ENCODE assay signal across 1 cellular context in the genomic region with DNA sequence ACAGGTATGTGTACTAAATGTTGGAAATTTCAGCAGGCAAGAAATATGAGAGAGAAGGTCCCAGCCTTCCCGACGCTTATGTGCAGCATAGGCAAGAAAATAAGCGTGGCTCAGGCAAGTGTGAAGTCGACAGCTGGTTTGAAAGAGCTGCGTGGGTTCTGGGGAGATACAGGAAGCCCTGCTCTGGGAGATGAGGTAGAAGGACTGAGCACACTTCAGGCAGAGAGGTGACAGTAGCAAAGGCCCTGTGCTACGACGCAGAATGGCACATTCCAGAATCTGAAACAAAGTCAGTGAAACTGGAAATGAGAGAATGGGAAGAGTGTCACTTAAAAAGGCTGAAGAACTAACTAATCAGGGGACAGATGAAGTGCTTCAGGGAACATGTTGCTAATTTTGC.
TF ChIP-seq lines count a peak whose summit lies in the region.

No MANE protein-coding gene starts in this region.

TF ChIP-seq in WTC11, 78 proteins besides CTCF, POLR2A, EP300 and RAD21 (continued from another document):
- TF ChIP-seq, protein P1, sequence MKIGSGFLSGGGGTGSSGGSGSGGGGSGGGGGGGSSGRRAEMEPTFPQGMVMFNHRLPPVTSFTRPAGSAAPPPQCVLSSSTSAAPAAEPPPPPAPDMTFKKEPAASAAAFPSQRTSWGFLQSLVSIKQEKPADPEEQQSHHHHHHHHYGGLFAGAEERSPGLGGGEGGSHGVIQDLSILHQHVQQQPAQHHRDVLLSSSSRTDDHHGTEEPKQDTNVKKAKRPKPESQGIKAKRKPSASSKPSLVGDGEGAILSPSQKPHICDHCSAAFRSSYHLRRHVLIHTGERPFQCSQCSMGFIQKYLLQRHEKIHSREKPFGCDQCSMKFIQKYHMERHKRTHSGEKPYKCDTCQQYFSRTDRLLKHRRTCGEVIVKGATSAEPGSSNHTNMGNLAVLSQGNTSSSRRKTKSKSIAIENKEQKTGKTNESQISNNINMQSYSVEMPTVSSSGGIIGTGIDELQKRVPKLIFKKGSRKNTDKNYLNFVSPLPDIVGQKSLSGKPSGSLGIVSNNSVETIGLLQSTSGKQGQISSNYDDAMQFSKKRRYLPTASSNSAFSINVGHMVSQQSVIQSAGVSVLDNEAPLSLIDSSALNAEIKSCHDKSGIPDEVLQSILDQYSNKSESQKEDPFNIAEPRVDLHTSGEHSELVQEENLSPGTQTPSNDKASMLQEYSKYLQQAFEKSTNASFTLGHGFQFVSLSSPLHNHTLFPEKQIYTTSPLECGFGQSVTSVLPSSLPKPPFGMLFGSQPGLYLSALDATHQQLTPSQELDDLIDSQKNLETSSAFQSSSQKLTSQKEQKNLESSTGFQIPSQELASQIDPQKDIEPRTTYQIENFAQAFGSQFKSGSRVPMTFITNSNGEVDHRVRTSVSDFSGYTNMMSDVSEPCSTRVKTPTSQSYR (CRISPR knock-in tag; IDR thresholded peaks at IDR 0.05) = no peak
- TF ChIP-seq, protein P2, sequence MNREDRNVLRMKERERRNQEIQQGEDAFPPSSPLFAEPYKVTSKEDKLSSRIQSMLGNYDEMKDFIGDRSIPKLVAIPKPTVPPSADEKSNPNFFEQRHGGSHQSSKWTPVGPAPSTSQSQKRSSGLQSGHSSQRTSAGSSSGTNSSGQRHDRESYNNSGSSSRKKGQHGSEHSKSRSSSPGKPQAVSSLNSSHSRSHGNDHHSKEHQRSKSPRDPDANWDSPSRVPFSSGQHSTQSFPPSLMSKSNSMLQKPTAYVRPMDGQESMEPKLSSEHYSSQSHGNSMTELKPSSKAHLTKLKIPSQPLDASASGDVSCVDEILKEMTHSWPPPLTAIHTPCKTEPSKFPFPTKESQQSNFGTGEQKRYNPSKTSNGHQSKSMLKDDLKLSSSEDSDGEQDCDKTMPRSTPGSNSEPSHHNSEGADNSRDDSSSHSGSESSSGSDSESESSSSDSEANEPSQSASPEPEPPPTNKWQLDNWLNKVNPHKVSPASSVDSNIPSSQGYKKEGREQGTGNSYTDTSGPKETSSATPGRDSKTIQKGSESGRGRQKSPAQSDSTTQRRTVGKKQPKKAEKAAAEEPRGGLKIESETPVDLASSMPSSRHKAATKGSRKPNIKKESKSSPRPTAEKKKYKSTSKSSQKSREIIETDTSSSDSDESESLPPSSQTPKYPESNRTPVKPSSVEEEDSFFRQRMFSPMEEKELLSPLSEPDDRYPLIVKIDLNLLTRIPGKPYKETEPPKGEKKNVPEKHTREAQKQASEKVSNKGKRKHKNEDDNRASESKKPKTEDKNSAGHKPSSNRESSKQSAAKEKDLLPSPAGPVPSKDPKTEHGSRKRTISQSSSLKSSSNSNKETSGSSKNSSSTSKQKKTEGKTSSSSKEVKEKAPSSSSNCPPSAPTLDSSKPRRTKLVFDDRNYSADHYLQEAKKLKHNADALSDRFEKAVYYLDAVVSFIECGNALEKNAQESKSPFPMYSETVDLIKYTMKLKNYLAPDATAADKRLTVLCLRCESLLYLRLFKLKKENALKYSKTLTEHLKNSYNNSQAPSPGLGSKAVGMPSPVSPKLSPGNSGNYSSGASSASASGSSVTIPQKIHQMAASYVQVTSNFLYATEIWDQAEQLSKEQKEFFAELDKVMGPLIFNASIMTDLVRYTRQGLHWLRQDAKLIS (CRISPR knock-in tag; IDR thresholded peaks at IDR 0.05; ENCODE audit: borderline replicate concordance) = no peak
- no peak for TF ChIP-seq EMX1 (CRISPR knock-in tag; IDR thresholded peaks at IDR 0.05)
- TF ChIP-seq TCF7 (CRISPR knock-in tag; IDR thresholded peaks at IDR 0.05; ENCODE audit: low read depth) = no peak
- TF ChIP-seq, protein P3, sequence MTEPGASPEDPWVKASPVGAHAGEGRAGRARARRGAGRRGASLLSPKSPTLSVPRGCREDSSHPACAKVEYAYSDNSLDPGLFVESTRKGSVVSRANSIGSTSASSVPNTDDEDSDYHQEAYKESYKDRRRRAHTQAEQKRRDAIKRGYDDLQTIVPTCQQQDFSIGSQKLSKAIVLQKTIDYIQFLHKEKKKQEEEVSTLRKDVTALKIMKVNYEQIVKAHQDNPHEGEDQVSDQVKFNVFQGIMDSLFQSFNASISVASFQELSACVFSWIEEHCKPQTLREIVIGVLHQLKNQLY (CRISPR knock-in tag; IDR thresholded peaks at IDR 0.05) = no peak
- TF ChIP-seq, protein P4, sequence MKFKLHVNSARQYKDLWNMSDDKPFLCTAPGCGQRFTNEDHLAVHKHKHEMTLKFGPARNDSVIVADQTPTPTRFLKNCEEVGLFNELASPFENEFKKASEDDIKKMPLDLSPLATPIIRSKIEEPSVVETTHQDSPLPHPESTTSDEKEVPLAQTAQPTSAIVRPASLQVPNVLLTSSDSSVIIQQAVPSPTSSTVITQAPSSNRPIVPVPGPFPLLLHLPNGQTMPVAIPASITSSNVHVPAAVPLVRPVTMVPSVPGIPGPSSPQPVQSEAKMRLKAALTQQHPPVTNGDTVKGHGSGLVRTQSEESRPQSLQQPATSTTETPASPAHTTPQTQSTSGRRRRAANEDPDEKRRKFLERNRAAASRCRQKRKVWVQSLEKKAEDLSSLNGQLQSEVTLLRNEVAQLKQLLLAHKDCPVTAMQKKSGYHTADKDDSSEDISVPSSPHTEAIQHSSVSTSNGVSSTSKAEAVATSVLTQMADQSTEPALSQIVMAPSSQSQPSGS (CRISPR knock-in tag; IDR thresholded peaks at IDR 0.05; ENCODE audit: borderline replicate concordance, low read depth) = no peak
- TF ChIP-seq FOXP1 (CRISPR knock-in tag; IDR thresholded peaks at IDR 0.05; ENCODE audit: borderline replicate concordance) = no peak
- TF ChIP-seq ZNF317 (CRISPR knock-in tag; IDR thresholded peaks at IDR 0.05; ENCODE audit: borderline replicate concordance, low read depth) = no peak
TF ChIP-seq in WTC11: peak in this region for 0.
